ENCODE assay signal across 12 cellular contexts in genomic region chr7:20240080-20240926, GRCh38. TPM values are rescaled to one million over a fixed set of nuclear protein-coding genes. Genes with fewer than 3 reads are reported as not detected.
DNase-seq lines count a peak whose midpoint lies in the region; ATAC-seq and TF ChIP-seq lines count a peak whose summit lies in the region.
"Had no signal": no experiment of that assay in that cellular context is flagged by ENCODE, and none has a peak within 500 bp of the region (broad histone marks: within the 10 kb centered on the region; RNA-seq: fewer than 3 reads in every experiment).

No MANE protein-coding gene starts in this region.

- H3K4me3 ChIP-seq in SJSA1 (no peak overlapping the region), spleen (no peak overlapping the region), esophagus muscularis mucosa (no peak overlapping the region)
- H3K4me3 ChIP-seq: BLaER1 treated with 17β-estradiol and CSF1 and Interleukin-3, amounts not matched to agents 10 nM and 100 nM; pancreas had no signal

- 75 to 86% (median 84%) methylated on average over 9 of the region's 9 CpGs for WGBS in spleen, 5 donors
- WGBS in esophagus muscularis mucosa: 90% methylated on average over 9 of the region's 9 CpGs

- H3K4me1 ChIP-seq in SJSA1 (replicated peaks): peaks cover 31% of the 10 kb centered on the region
- H3K4me1 ChIP-seq in spleen: peaks cover 0 to 15% (median 0%) of the 10 kb centered on the region in 6 donors
- no peaks in the 10 kb centered on the region for H3K4me1 ChIP-seq in esophagus muscularis mucosa

- ATAC-seq in GM19351 (IDR thresholded peaks at IDR 0.05; ENCODE audit: unreplicated experiment): peak; percentile 55
- peak; percentile 41 for ATAC-seq in HG02943 (IDR thresholded peaks at IDR 0.05; ENCODE audit: low read depth, unreplicated experiment)

- H3K36me3 ChIP-seq in SJSA1: no peaks in the 10 kb centered on the region
- no peaks in the 10 kb centered on the region for H3K36me3 ChIP-seq in spleen
- no peaks in the 10 kb centered on the region for H3K36me3 ChIP-seq in esophagus muscularis mucosa
- H3K36me3 ChIP-seq: BLaER1 treated with 17β-estradiol and CSF1 and Interleukin-3, amounts not matched to agents 10 nM and 100 nM; pancreas; WERI-Rb-1 had no signal

- TF ChIP-seq POLR2A in spleen (IDR thresholded peaks at IDR 0.05) (no peak), esophagus muscularis mucosa (IDR thresholded peaks at IDR 0.05; ENCODE audit: low read depth) (no peak)

- no peak for TF ChIP-seq EP300 in esophagus muscularis mucosa (IDR thresholded peaks at IDR 0.05)

- DNase-seq in DMS79 (lab: John Stamatoyannopoulos, UW) (peak; percentile 41), SJSA1 (ENCODE audit: low read depth in 1 of 2, low spot score in 2 of 2) (no peak), spleen (no peak), esophagus muscularis mucosa (ENCODE audit: extremely low spot score) (no peak)
- DNase-seq in stimulated activated CD4-positive, alpha-beta T cell treated with anti-CD3 and anti-CD28 coated beads, Interleukin-12 subunit alpha, Interleukin-12 subunit beta, amount 100 ng/mL, for 4 hours: no peak
- no peak for DNase-seq in central memory CD4-positive, alpha-beta T cell
- DNase-seq: NCI-H446, pancreas, WERI-Rb-1 had no signal

- H3K27ac ChIP-seq in SJSA1 (peak overlapping the region; percentile 96), spleen (no peak overlapping the region), esophagus muscularis mucosa (replicated peaks in 1 of 4) (no peak overlapping the region)
- H3K27ac ChIP-seq: pancreas, WERI-Rb-1 had no signal

- H3K27me3 ChIP-seq in SJSA1 (replicated peaks) (no peaks in the 10 kb centered on the region), spleen (replicated peaks in 1 of 7) (no peaks in the 10 kb centered on the region), esophagus muscularis mucosa (no peaks in the 10 kb centered on the region)
- H3K27me3 ChIP-seq: BLaER1 treated with 17β-estradiol and CSF1 and Interleukin-3, amounts not matched to agents 10 nM and 100 nM; pancreas had no signal

- H3K9me3 ChIP-seq in SJSA1 (replicated peaks) (no peaks in the 10 kb centered on the region), spleen (no peaks in the 10 kb centered on the region), esophagus muscularis mucosa (no peaks in the 10 kb centered on the region)
- H3K9me3 ChIP-seq: BLaER1 treated with 17β-estradiol and CSF1 and Interleukin-3, amounts not matched to agents 10 nM and 100 nM; pancreas had no signal

- TF ChIP-seq CTCF in spleen (IDR thresholded peaks at IDR 0.05 in 8 of 11, conservative IDR thresholded peaks at IDR 0.05 in 3 of 11) (no peak), esophagus muscularis mucosa (IDR thresholded peaks at IDR 0.05) (no peak)

- intact Hi-C loops in spleen (cut with DNase I; ENCODE audit: low total_unique reads) (no loop called here), esophagus muscularis mucosa (cut with DNase I) (no loop called here)

RNA-seq across cellular contexts. Expression of gene MACC1, which starts 23.1 kb away (rescaled TPM):
- total RNA-seq in SJSA1 (2014; rRNA removed; shearing (Covaris generic)): not detected in 2 replicates
- total RNA-seq in spleen: 10 to 100 TPM in 2 of 7 donors, 1 to 10 TPM in 5; 3.7 to 10.6 (median 5.2) TPM
- polyA plus RNA-seq in spleen: 1 to 10 TPM in 2 of 3 donors, under 1 TPM in 1; 0.83 to 1.3 (median 1.1) TPM
- total RNA-seq in esophagus muscularis mucosa: under 1 TPM; under 0.01 to 0.17 (median 0.15) TPM
